ENCODE assay signal across 21 cellular contexts in genomic region chr3:128040660-128041059, GRCh38. TPM values are rescaled to one million over a fixed set of nuclear protein-coding genes. Genes with fewer than 3 reads are reported as not detected.
A peak's percentile ranks its signal among the peaks of the same experiment; 100 is the strongest.
DNase-seq lines count a peak whose midpoint lies in the region; ATAC-seq, FAIRE-seq and TF ChIP-seq lines count a peak whose summit lies in the region.
"Had no signal": no experiment of that assay in that cellular context is flagged by ENCODE, and none has a peak within 500 bp of the region (broad histone marks: within the 10 kb centered on the region; RNA-seq: fewer than 3 reads in every experiment).

No MANE protein-coding gene starts in this region.

- no peak overlapping the region for H3K4me3 ChIP-seq in body of pancreas
- H3K4me3 ChIP-seq: GM23248 had no signal

- TF ChIP-seq CTCF in GM12872 (IDR thresholded peaks at IDR 0.05; ENCODE audit: insufficient read depth, low read depth, low read length) (peak; percentile 14; the same call in 1 of the 3 replicates), body of pancreas (IDR thresholded peaks at IDR 0.05) (no peak)

- DNase-seq in GM18507 (ENCODE audit: extremely low spot score, insufficient read length, low read depth) (no peak), OCI-M1 (lab: John Stamatoyannopoulos, UW) (peak; percentile 26), body of pancreas (no peak), Kasumi-1 (lab: John Stamatoyannopoulos, UW) (no peak), C1 segment of cervical spinal cord (lab: John Stamatoyannopoulos, UW) (no peak)
- DNase-seq in activated T-cell treated with anti-CD3 and anti-CD28 coated beads, Interleukin-2, amount 50 U/mL, for 72 hours: no peak
- DNase-seq: ACHN; BE2C; Caco-2; CD4-positive, alpha-beta T cell; DMS79 treated with DMSO at 0.1 percent for 48 hours; GF-D8; GM23248; HCEC 1CT; HFFc6 had no signal

- H3K4me3 Mint-ChIP-seq in activated T-cell treated with anti-CD3 and anti-CD28 coated beads, Interleukin-2, amount 50 U/mL, for 72 hours: no peak overlapping the region
- H3K4me3 Mint-ChIP-seq: CD4-positive, alpha-beta T cell; HFFc6 had no signal

- no peaks in the 10 kb centered on the region for H3K4me1 Mint-ChIP-seq in activated T-cell treated with anti-CD3 and anti-CD28 coated beads, Interleukin-2, amount 50 U/mL, for 72 hours (ENCODE audit: low read depth)

- intact Hi-C loops in body of pancreas (cut with DNase I): no loop called here

- no peaks in the 10 kb centered on the region for H3K36me3 ChIP-seq in body of pancreas (replicated peaks in 1 of 2; ENCODE audit: insufficient read depth in 1 of 2, low read depth in 2 of 2)
- H3K36me3 ChIP-seq: BE2C had no signal

- FAIRE-seq in GM18507 (lab: Jason Lieb, UNC): peak; percentile 21
- FAIRE-seq: A204.1, D721Med, GM12891 had no signal

- WGBS in body of pancreas, 2 donors: 14 to 80% methylated on average over 1 of the region's 1 CpG

- TF ChIP-seq POLR2A in body of pancreas (IDR thresholded peaks at IDR 0.05): no peak

- H3K27ac Mint-ChIP-seq in activated T-cell treated with anti-CD3 and anti-CD28 coated beads, Interleukin-2, amount 50 U/mL, for 72 hours: no peak overlapping the region
- H3K27ac Mint-ChIP-seq: CD4-positive, alpha-beta T cell; HFFc6 had no signal

- peak; percentile 50 for ATAC-seq in body of pancreas
- ATAC-seq in activated T-cell treated with anti-CD3 and anti-CD28 coated beads, Interleukin-2, amount 50 U/mL, for 72 hours (replicated peaks in 1 of 2): no peak

- no peaks in the 10 kb centered on the region for H3K36me3 Mint-ChIP-seq in activated T-cell treated with anti-CD3 and anti-CD28 coated beads, Interleukin-2, amount 50 U/mL, for 72 hours (ENCODE audit: insufficient read depth in 2 of 2)

- peaks cover 12% of the 10 kb centered on the region for H3K4me1 ChIP-seq in body of pancreas
- H3K4me1 ChIP-seq: BE2C, Caco-2 had no signal

- H3K9me3 ChIP-seq in body of pancreas: no peaks in the 10 kb centered on the region
- H3K9me3 ChIP-seq: BE2C, Caco-2 had no signal

- H3K27ac ChIP-seq in body of pancreas: peak overlapping the region in 1 of 4 donors; percentile 14
- H3K27ac ChIP-seq: C4-2B, GM23248, HL-60 had no signal

- H3K27me3 ChIP-seq in body of pancreas: no peaks in the 10 kb centered on the region

- peaks cover 6% of the 10 kb centered on the region for H3K27me3 Mint-ChIP-seq in activated T-cell treated with anti-CD3 and anti-CD28 coated beads, Interleukin-2, amount 50 U/mL, for 72 hours (ENCODE audit: low read depth)

- no peaks in the 10 kb centered on the region for H3K9me3 Mint-ChIP-seq in activated T-cell treated with anti-CD3 and anti-CD28 coated beads, Interleukin-2, amount 50 U/mL, for 72 hours
- H3K9me3 Mint-ChIP-seq: CD4-positive, alpha-beta T cell; HFFc6 had no signal

RNA-seq across cellular contexts. Expression of gene SEC61A1, which starts 11.6 kb away (rescaled TPM):
- 100 to 1,000 TPM; 168 to 207 TPM for total RNA-seq in body of pancreas
- 100 to 1,000 TPM; 152 to 188 TPM for total RNA-seq in activated T-cell treated with anti-CD3 and anti-CD28 coated beads, Interleukin-2, amount 50 U/mL, for 72 hours
